ENCODE assay signal across 12 cellular contexts in the genomic region with DNA sequence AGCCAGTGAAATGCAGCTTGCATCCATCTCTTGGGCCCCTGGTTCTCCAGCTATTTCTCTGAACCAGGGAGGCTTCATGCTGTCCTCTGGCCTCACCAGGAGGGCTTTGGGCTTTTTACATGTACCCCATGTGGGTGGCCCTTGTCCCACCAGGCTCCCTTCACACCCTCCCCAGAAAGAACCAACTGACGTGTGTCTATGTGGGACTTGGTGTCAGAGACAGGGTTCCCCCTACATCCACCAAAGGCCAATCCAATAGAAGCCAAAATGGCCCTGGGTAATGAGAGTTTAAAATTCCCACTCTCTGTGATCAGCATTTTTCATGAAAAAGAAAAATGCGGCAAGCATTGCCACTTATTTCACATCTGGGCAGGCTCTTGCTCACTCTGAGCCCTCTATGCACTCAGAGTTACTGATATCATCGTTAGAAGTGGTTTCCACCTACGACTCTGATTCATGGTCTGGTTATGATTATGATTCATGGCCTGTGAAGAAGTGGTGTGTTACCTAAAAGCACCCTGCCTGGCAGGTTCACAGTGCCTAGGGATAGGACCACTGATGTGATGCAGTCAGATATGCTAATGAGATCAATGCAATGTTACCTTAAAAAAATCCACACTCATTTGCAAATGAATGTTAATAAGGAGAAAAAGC.
DNase-seq lines count a peak whose midpoint lies in the region; ATAC-seq and TF ChIP-seq lines count a peak whose summit lies in the region.
"Had no signal": no experiment of that assay in that cellular context is flagged by ENCODE, and none has a peak within 500 bp of the region (broad histone marks: within the 10 kb centered on the region; RNA-seq: fewer than 3 reads in every experiment).

No MANE protein-coding gene starts in this region.

- intact Hi-C loops in PC-9 (cut with micrococcal nuclease; ENCODE audit: unreplicated experiment), result no loop called here

- no peaks in the 10 kb centered on the region for H3K9me2 ChIP-seq in PC-9 (ENCODE audit: insufficient read depth)

- no TSS peak for BruUV-seq in PC-9 (replicated peaks; lab: Mats Ljungman, UMichigan)

- H3K4me2 ChIP-seq in PC-9, result no peak overlapping the region

- H3F3A ChIP-seq in PC-9 (ENCODE audit: insufficient read depth, low read depth), result no peaks in the 10 kb centered on the region

- H3K4me3 ChIP-seq in GM12864 (ENCODE audit: low read depth, low read length) (no peak overlapping the region), PC-9 (no peak overlapping the region), astrocyte of the spinal cord (ENCODE audit: low read depth, low read length) (no peak overlapping the region)

- DNase-seq in GM12864 (ENCODE audit: low read depth) (peak; percentile 10), PC-9 (peak in 1 of 2 experiments; percentile 70), astrocyte of the spinal cord (ENCODE audit: low read depth, low spot score) (peak; percentile 23), DMS114 treated with DMSO at 0.1 percent for 48 hours (lab: John Stamatoyannopoulos, UW; ENCODE audit: unreplicated experiment) (no peak), Ammon's horn (ENCODE audit: low spot score) (no peak), NCI-H146 treated with DMSO at 0.1 percent for 48 hours (lab: John Stamatoyannopoulos, UW; ENCODE audit: unreplicated experiment) (no peak)
- peak; percentile 75 for DNase-seq in stimulated activated CD4-positive, alpha-beta T cell treated with anti-CD3 and anti-CD28 coated beads, Interleukin-1b, Interleukin-23, amount 100 ng/mL, for 48 hours
- DNase-seq: aorta, foreskin melanocyte, NCI-H2107 had no signal

- H3K27ac ChIP-seq in PC-9, result peak overlapping the region; percentile 49; the same call in 1 of the 2 replicates
- H3K27ac ChIP-seq: HL-60 had no signal

- in situ Hi-C loops in astrocyte of the spinal cord (cut with HindIII; ENCODE audit: low sequenced_read_pairs), result no loop called here

- no peaks in the 10 kb centered on the region for H4K20me1 ChIP-seq in PC-9 (ENCODE audit: insufficient read depth)

- CTCF ChIA-PET in PC-9 (lab: Charles Lee), result no interaction called here

- POLR2A ChIA-PET in PC-9 (lab: Charles Lee; ENCODE audit: unreplicated experiment), result no interaction called here

- no peak for TF ChIP-seq CTCF in GM12864 (IDR thresholded peaks at IDR 0.05; ENCODE audit: low read depth, low read length, missing control alignments)
- no peak for TF ChIP-seq CTCF in PC-9 (conservative IDR thresholded peaks at IDR 0.05)
- no peak for TF ChIP-seq CTCF in astrocyte of the spinal cord (IDR thresholded peaks at IDR 0.05; ENCODE audit: low read depth, low read length)

- H3K27me3 ChIP-seq in PC-9 (ENCODE audit: insufficient read depth, low read depth), result no peaks in the 10 kb centered on the region

- H2AFZ ChIP-seq in PC-9, result no peak overlapping the region

- H3K4me1 ChIP-seq in PC-9 (replicated peaks; ENCODE audit: insufficient read depth), result no peaks in the 10 kb centered on the region

- ATAC-seq in GM19452 (IDR thresholded peaks at IDR 0.05; ENCODE audit: unreplicated experiment), result no peak

- no peaks in the 10 kb centered on the region for H3K79me2 ChIP-seq in PC-9 (ENCODE audit: low read depth)

- no peaks in the 10 kb centered on the region for H3K36me3 ChIP-seq in PC-9 (ENCODE audit: low read depth)

- H3K9me3 ChIP-seq in PC-9 (ENCODE audit: insufficient read depth, low read depth), result no peaks in the 10 kb centered on the region

Comparison
In these comparisons a context has a peak if more than half of its experiments do, and no peak if none do; other contexts are left out.
1. DNase-seq: peak in GM12864 (single experiment), astrocyte of the spinal cord (single experiment) and stimulated activated CD4-positive, alpha-beta T cell treated with anti-CD3 and anti-CD28 coated beads, Interleukin-1b, Interleukin-23, amount 100 ng/mL, for 48 hours (single experiment); none in DMS114 treated with DMSO at 0.1 percent for 48 hours (single experiment), Ammon's horn (single experiment) and NCI-H146 treated with DMSO at 0.1 percent for 48 hours (single experiment).